In the genomic region with DNA sequence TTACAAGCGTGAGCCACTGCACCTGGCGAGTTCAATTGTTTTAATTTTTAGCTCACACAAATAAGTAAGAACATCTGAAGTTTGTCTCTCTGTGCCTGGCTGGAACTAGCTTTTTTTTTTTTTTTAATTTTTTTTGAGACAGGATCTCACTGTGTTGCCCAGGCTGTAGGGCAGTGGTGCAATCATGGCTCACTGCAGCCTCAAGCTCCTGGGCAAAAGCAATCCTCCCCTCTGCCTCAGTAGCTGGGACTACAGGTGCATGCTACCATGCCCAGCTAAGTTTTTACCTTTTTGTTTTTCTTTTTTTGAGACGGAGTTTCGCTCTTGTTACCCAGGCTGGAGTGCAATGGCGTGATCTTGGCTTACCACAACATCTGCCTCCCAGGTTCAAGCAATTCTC, we compare ENCODE assay signal across 38 cellular contexts. TPM values are rescaled to one million over a fixed set of nuclear protein-coding genes. Genes with fewer than 3 reads are reported as not detected.
"Had no signal": no experiment of that assay in that cellular context is flagged by ENCODE, and none has a peak within 500 bp of the region (broad histone marks: within the 10 kb centered on the region; RNA-seq: fewer than 3 reads in every experiment).

No MANE protein-coding gene starts in this region.

- H3K9me3 ChIP-seq: MG63 had no signal

- DNase-seq: Karpas-422, Kasumi-1, MG63, MM.1S, MV-4-11, NCI-H1048, NCI-H1092, NCI-H1092 treated with DMSO at 0.1 percent for 48 hours, NCI-H1105, NCI-H1105 treated with DMSO at 0.1 percent for 48 hours, NCI-H1417, NCI-H1417 treated with DMSO at 0.1 percent for 48 hours, NCI-H1436, NCI-H1436 treated with DMSO at 0.1 percent for 48 hours, NCI-H146, NCI-H1694, NCI-H1694 treated with DMSO at 0.1 percent for 48 hours, NCI-H187, NCI-H187 treated with DMSO at 0.1 percent for 48 hours, NCI-H1930, NCI-H2029, NCI-H2029 treated with DMSO at 0.1 percent for 48 hours, NCI-H2081, NCI-H2081 treated with DMSO at 0.1 percent for 48 hours, NCI-H2107, NCI-H2171, NCI-H2171 treated with DMSO at 0.1 percent for 48 hours, NCI-H2227 treated with DMSO at 0.1 percent for 48 hours, NCI-H226, NCI-H345, NCI-H446, NCI-H446 treated with DMSO at 0.1 percent for 48 hours, NCI-H510A, NCI-H510A treated with DMSO at 0.1 percent for 48 hours, NCI-H524, NCI-H524 treated with DMSO at 0.1 percent for 48 hours had no signal

- H3K36me3 ChIP-seq: MG63 had no signal

- H3K27me3 ChIP-seq: MG63 had no signal

- H3K4me3 ChIP-seq: MG63 had no signal

RNA-seq across cellular contexts. Expression of a gene that starts 7.9 kb away (rescaled TPM):
- total RNA-seq: LHCN-M2, MCF 10A had no signal
